In genomic region chr5:146690880-146691355, GRCh38 we compare ENCODE assay signal across 22 cellular contexts.
DNase-seq lines count a peak whose midpoint lies in the region; ATAC-seq and TF ChIP-seq lines count a peak whose summit lies in the region.
"Had no signal": no experiment of that assay in that cellular context is flagged by ENCODE, and none has a peak within 500 bp of the region (broad histone marks: within the 10 kb centered on the region; RNA-seq: fewer than 3 reads in every experiment).

No MANE protein-coding gene starts in this region.

- no peaks in the 10 kb centered on the region for H3F3A ChIP-seq in SK-N-SH (replicated peaks; ENCODE audit: insufficient read depth)

- CTCF ChIA-PET in SK-N-SH (lab: Yijun Ruan, JAX) = interaction anchor here (0.9 to 1.4 kb wide), 3 partner anchors 15 to 498 kb away, joined by 3 to 4 read pairs (median 4); no protein-coding TSS in a partner anchor

- H3K27ac ChIP-seq in SK-N-SH (ENCODE audit: low read depth in 2 of 2, low read length in 1 of 2) (peak overlapping the region in 1 of 2 experiments; percentile 78; a peak in 2 of 4 replicates), ovary (no peak overlapping the region)

- H3K36me3 ChIP-seq in SK-N-SH (replicated peaks in 1 of 2; ENCODE audit: control insufficient read depth in 1 of 2, insufficient read depth in 2 of 2, low read length in 1 of 2) (peaks cover 4 to 5% of the 10 kb centered on the region in 2 experiments), MG63 (no peaks in the 10 kb centered on the region), ovary (no peaks in the 10 kb centered on the region)

- no peak overlapping the region for H2AFZ ChIP-seq in SK-N-SH (ENCODE audit: low read depth)

- intact Hi-C loops in ovary (cut with DNase I) = no loop called here

- H3K27me3 ChIP-seq in SK-N-SH (ENCODE audit: insufficient read depth) (no peaks in the 10 kb centered on the region), MG63 (0 out of 2 replicates have a peak, but pooled peaks cover 3% of the 10 kb centered on the region), ovary (no peaks in the 10 kb centered on the region)

- WGBS in SK-N-SH (ENCODE audit: low lambda C conversion rate) = 71% methylated on average over 5 of the region's 6 CpGs
- WGBS in ovary, 3 donors = 69 to 76% (median 70%) methylated on average over 6 of the region's 6 CpGs

- H3K4me2 ChIP-seq in SK-N-SH = no peak overlapping the region

- no peaks in the 10 kb centered on the region for H3K9me3 Mint-ChIP-seq in glutamatergic neuron (ENCODE audit: unreplicated experiment)

- peaks cover 1% of the 10 kb centered on the region for H3K27me3 Mint-ChIP-seq in glutamatergic neuron (ENCODE audit: unreplicated experiment)
- H3K27me3 Mint-ChIP-seq: B cell had no signal

- H3K9me3 ChIP-seq in SK-N-SH (no peaks in the 10 kb centered on the region), MG63 (no peaks in the 10 kb centered on the region), ovary (no peaks in the 10 kb centered on the region)

- H3K4me1 Mint-ChIP-seq in glutamatergic neuron (ENCODE audit: low read depth, unreplicated experiment) = peaks cover 3% of the 10 kb centered on the region
- H3K4me1 Mint-ChIP-seq: B cell had no signal

- no peak for TF ChIP-seq CTCF in SK-N-SH (IDR thresholded peaks at IDR 0.05)
- TF ChIP-seq CTCF in glutamatergic neuron (IDR thresholded peaks at IDR 0.05; ENCODE audit: partially characterized antibody, unreplicated experiment) = no peak
- TF ChIP-seq CTCF in ovary (IDR thresholded peaks at IDR 0.05) = no peak

- peak overlapping the region; percentile 25 for H3K4me3 Mint-ChIP-seq in glutamatergic neuron (ENCODE audit: unreplicated experiment)
- H3K4me3 Mint-ChIP-seq: B cell; CD4-positive, CD25-positive, alpha-beta regulatory T cell had no signal

- peaks cover 5% of the 10 kb centered on the region for H3K36me3 Mint-ChIP-seq in glutamatergic neuron (ENCODE audit: unreplicated experiment)
- H3K36me3 Mint-ChIP-seq: CD4-positive, CD25-positive, alpha-beta regulatory T cell had no signal

- ATAC-seq in SK-N-SH treated with all-trans-retinoic acid at 6 μM for 48 hours = no peak
- no peak for ATAC-seq in HG03457 (IDR thresholded peaks at IDR 0.05; ENCODE audit: unreplicated experiment)
- ATAC-seq in GM18867 (IDR thresholded peaks at IDR 0.05; ENCODE audit: unreplicated experiment) = no peak
- ATAC-seq: GM12878, HCT116 had no signal

- TF ChIP-seq POLR2A in ovary (IDR thresholded peaks at IDR 0.05) = no peak

- peaks cover 0 to 4% of the 10 kb centered on the region in 2 experiments; a peak in 2 of 4 replicates for H3K4me1 ChIP-seq in SK-N-SH (ENCODE audit: control insufficient read depth in 1 of 2, insufficient read depth in 2 of 2, low read depth in 1 of 2, low read length in 1 of 2)
- no peaks in the 10 kb centered on the region for H3K4me1 ChIP-seq in ovary (ENCODE audit: insufficient read depth)

- DNase-seq in SK-N-SH = peak; percentile 66
- peak; percentile 97 to 99 for DNase-seq in NCI-H524 (lab: John Stamatoyannopoulos, UW)
- DNase-seq in glutamatergic neuron = no peak
- no peak for DNase-seq in MG63
- DNase-seq in ovary = no peak
- DNase-seq: 8988T; CD4-positive, CD25-positive, alpha-beta regulatory T cell; COR-L47; GOT3; NCI-H1092 treated with DMSO at 0.1 percent for 48 hours; NCI-H146; NCI-H2081 treated with DMSO at 0.1 percent for 48 hours; NCI-H345; NCI-H748 treated with DMSO at 0.1 percent for 48 hours; RPMI8226; SHP77 treated with DMSO at 0.1 percent for 48 hours had no signal

- H3K79me2 ChIP-seq in SK-N-SH (ENCODE audit: insufficient read depth) = no peaks in the 10 kb centered on the region

- no peak overlapping the region for H3K4me3 ChIP-seq in SK-N-SH (ENCODE audit: low read depth in 2 of 2, low read length in 1 of 2)
- no peak overlapping the region for H3K4me3 ChIP-seq in MG63
- H3K4me3 ChIP-seq in ovary = no peak overlapping the region
- H3K4me3 ChIP-seq: GM12878 had no signal

- no peaks in the 10 kb centered on the region for H3K9me2 ChIP-seq in SK-N-SH

- H4K20me1 ChIP-seq in SK-N-SH (ENCODE audit: insufficient read depth) = no peaks in the 10 kb centered on the region

- TF ChIP-seq EP300 in SK-N-SH (IDR thresholded peaks at IDR 0.05; ENCODE audit: borderline replicate concordance in 1 of 2, low read depth in 1 of 2, low read length in 1 of 2) = peak in 1 of 2 experiments; percentile 67; a peak in 2 of 4 replicates
- no peak for TF ChIP-seq EP300 in ovary (IDR thresholded peaks at IDR 0.05)

- no peak overlapping the region for H3K9ac ChIP-seq in SK-N-SH

- POLR2A ChIA-PET in SK-N-SH (lab: Yijun Ruan, JAX) = no interaction called here

- TF ChIP-seq RAD21 in SK-N-SH (IDR thresholded peaks at IDR 0.05; ENCODE audit: low read length) = no peak; the same call in 1 of the 2 replicates

- no peak overlapping the region for H3K27ac Mint-ChIP-seq in glutamatergic neuron (ENCODE audit: unreplicated experiment)
- H3K27ac Mint-ChIP-seq: B cell had no signal

TF ChIP-seq in SK-N-SH, 30 proteins besides CTCF, POLR2A, EP300 and RAD21:
- TF ChIP-seq FOXJ3 (CRISPR knock-in tag; IDR thresholded peaks at IDR 0.05) (no peak), YY1 (IDR thresholded peaks at IDR 0.05; ENCODE audit: low read depth) (no peak), RCOR1 (IDR thresholded peaks at IDR 0.05; ENCODE audit: low read length) (peak; percentile 77; the same call in 1 of the 2 replicates), TEAD4 (IDR thresholded peaks at IDR 0.05; ENCODE audit: borderline replicate concordance, insufficient read depth) (no peak), SMC3 (IDR thresholded peaks at IDR 0.05; ENCODE audit: low read depth, low read length) (no peak), TCF12 (IDR thresholded peaks at IDR 0.05) (no peak), GATA2 (CRISPR knock-in tag; IDR thresholded peaks at IDR 0.05) (peak; percentile 80), CHD2 (IDR thresholded peaks at IDR 0.05; ENCODE audit: low read length, partially characterized antibody) (no peak), MXI1 (IDR thresholded peaks at IDR 0.05; ENCODE audit: low read depth, low read length) (peak; percentile 70)
- TF ChIP-seq, protein P1, sequence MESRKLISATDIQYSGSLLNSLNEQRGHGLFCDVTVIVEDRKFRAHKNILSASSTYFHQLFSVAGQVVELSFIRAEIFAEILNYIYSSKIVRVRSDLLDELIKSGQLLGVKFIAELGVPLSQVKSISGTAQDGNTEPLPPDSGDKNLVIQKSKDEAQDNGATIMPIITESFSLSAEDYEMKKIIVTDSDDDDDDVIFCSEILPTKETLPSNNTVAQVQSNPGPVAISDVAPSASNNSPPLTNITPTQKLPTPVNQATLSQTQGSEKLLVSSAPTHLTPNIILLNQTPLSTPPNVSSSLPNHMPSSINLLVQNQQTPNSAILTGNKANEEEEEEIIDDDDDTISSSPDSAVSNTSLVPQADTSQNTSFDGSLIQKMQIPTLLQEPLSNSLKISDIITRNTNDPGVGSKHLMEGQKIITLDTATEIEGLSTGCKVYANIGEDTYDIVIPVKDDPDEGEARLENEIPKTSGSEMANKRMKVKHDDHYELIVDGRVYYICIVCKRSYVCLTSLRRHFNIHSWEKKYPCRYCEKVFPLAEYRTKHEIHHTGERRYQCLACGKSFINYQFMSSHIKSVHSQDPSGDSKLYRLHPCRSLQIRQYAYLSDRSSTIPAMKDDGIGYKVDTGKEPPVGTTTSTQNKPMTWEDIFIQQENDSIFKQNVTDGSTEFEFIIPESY (IDR thresholded peaks at IDR 0.05; ENCODE audit: borderline replicate concordance, low read depth) = no peak
TF ChIP-seq in SK-N-SH: peak in this region for 3.

TF ChIP-seq in SK-N-SH treated with all-trans-retinoic acid at 6 μM for 48 hours, 23 proteins besides CTCF, POLR2A, EP300 and RAD21 (continues in another document):
- TF ChIP-seq OSR1 (CRISPR knock-in tag; IDR thresholded peaks at IDR 0.05) (no peak), ISL1 (CRISPR knock-in tag; IDR thresholded peaks at IDR 0.05) (no peak), ZC3H10 (CRISPR knock-in tag; IDR thresholded peaks at IDR 0.05) (no peak), PPARA (CRISPR knock-in tag; IDR thresholded peaks at IDR 0.05; ENCODE audit: borderline replicate concordance) (no peak), BACH2 (CRISPR knock-in tag; IDR thresholded peaks at IDR 0.05; ENCODE audit: borderline replicate concordance) (no peak), CSRNP3 (CRISPR knock-in tag; IDR thresholded peaks at IDR 0.05) (no peak), ESRRG (CRISPR knock-in tag; IDR thresholded peaks at IDR 0.05) (no peak), ARNTL (CRISPR knock-in tag; IDR thresholded peaks at IDR 0.05; ENCODE audit: borderline replicate concordance, low read depth) (no peak)
- TF ChIP-seq, protein P2, sequence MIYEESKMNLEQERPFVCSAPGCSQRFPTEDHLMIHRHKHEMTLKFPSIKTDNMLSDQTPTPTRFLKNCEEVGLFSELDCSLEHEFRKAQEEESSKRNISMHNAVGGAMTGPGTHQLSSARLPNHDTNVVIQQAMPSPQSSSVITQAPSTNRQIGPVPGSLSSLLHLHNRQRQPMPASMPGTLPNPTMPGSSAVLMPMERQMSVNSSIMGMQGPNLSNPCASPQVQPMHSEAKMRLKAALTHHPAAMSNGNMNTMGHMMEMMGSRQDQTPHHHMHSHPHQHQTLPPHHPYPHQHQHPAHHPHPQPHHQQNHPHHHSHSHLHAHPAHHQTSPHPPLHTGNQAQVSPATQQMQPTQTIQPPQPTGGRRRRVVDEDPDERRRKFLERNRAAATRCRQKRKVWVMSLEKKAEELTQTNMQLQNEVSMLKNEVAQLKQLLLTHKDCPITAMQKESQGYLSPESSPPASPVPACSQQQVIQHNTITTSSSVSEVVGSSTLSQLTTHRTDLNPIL (CRISPR knock-in tag; IDR thresholded peaks at IDR 0.05; ENCODE audit: low read depth) = no peak

Comparison
In these comparisons a context has a peak if more than half of its experiments do, and no peak if none do; other contexts are left out.
1. DNase-seq: peak in SK-N-SH (single experiment) and NCI-H524 (2 of 2); none in glutamatergic neuron (single experiment), MG63 (single experiment) and ovary (0 of 5).